In genomic region chr2:109080109-109080508, GRCh38 we compare ENCODE assay signal across 24 cellular contexts.
"Had no signal": no experiment of that assay in that cellular context is flagged by ENCODE, and none has a peak within 500 bp of the region (broad histone marks: within the 10 kb centered on the region; RNA-seq: fewer than 3 reads in every experiment).

No MANE protein-coding gene starts in this region.

- H3K4me2 ChIP-seq: KMS-11 had no signal

- DNase-seq: activated B cell treated with CpG ODN at 0.5 μM for 24 hours; activated CD4-positive, alpha-beta memory T cell treated with anti-CD3 and anti-CD28 coated beads for 36 hours; activated CD4-positive, alpha-beta T cell treated with anti-CD3 and anti-CD28 coated beads for 1 hour; activated CD4-positive, alpha-beta T cell treated with anti-CD3 and anti-CD28 coated beads, Interleukin-2, amount 10 ng/mL, durations not matched to agents 7 days and 5 days; activated effector memory CD4-positive, alpha-beta T cell treated with Interleukin-2 at 50 U/mL for 16 hours; activated naive CD4-positive, alpha-beta T cell treated with Interleukin-2 at 50 U/mL for 16 hours; activated T-cell treated with anti-CD3 and anti-CD28 coated beads, Interleukin-2, amount 50 U/mL, for 24 hours; anterior cingulate cortex; MV-4-11; NCI-H1092 treated with DMSO at 0.1 percent for 48 hours; NCI-H1436; NCI-H1694 treated with DMSO at 0.1 percent for 48 hours; NCI-H2029 treated with DMSO at 0.1 percent for 48 hours; NCI-H345; NCI-H510A; NCI-H526 treated with DMSO at 0.1 percent for 48 hours; NCI-H82; OCI-M1; SHP77 treated with DMSO at 0.1 percent for 48 hours; T-helper 2 cell; T1000 had no signal

- H3K4me3 Mint-ChIP-seq: activated B cell treated with CpG ODN at 0.5 μM for 24 hours; activated CD4-positive, alpha-beta memory T cell treated with anti-CD3 and anti-CD28 coated beads for 36 hours; activated CD4-positive, alpha-beta T cell treated with anti-CD3 and anti-CD28 coated beads, Interleukin-2, amount 10 ng/mL, durations not matched to agents 7 days and 5 days; activated naive CD8-positive, alpha-beta T cell; activated T-cell treated with anti-CD3 and anti-CD28 coated beads, Interleukin-2, amount 50 U/mL, for 24 hours; activated T-helper 1 cell treated with anti-CD3 and anti-CD28 coated beads, Interleukin-12 subunit alpha, Interleukin-12 subunit beta, Interleukin-2, Interleukin-4 antibody, amounts not matched to agents 30 ng/mL and 10 ng/mL and 1 ng/mL, durations not matched to agents 14 hours and 24 hours and 36 hours had no signal

- H3K27ac Mint-ChIP-seq: activated B cell treated with CpG ODN at 0.5 μM for 24 hours; activated CD4-positive, alpha-beta memory T cell treated with anti-CD3 and anti-CD28 coated beads for 36 hours; activated naive CD8-positive, alpha-beta T cell; activated T-cell treated with anti-CD3 and anti-CD28 coated beads, Interleukin-2, amount 50 U/mL, for 24 hours; activated T-helper 1 cell treated with anti-CD3 and anti-CD28 coated beads, Interleukin-12 subunit alpha, Interleukin-12 subunit beta, Interleukin-2, Interleukin-4 antibody, amounts not matched to agents 30 ng/mL and 10 ng/mL and 1 ng/mL, durations not matched to agents 14 hours and 24 hours and 36 hours had no signal

- H3K27ac ChIP-seq: KMS-11 had no signal

- H3K36me3 Mint-ChIP-seq: activated CD4-positive, alpha-beta memory T cell treated with anti-CD3 and anti-CD28 coated beads for 36 hours; activated naive CD8-positive, alpha-beta T cell had no signal

- H3K9me3 Mint-ChIP-seq: activated CD4-positive, alpha-beta memory T cell treated with anti-CD3 and anti-CD28 coated beads for 36 hours; activated CD4-positive, alpha-beta T cell treated with anti-CD3 and anti-CD28 coated beads, Interleukin-2, amount 10 ng/mL, durations not matched to agents 7 days and 5 days; activated T-cell treated with anti-CD3 and anti-CD28 coated beads, Interleukin-2, amount 50 U/mL, for 24 hours; activated T-helper 1 cell treated with anti-CD3 and anti-CD28 coated beads, Interleukin-12 subunit alpha, Interleukin-12 subunit beta, Interleukin-2, Interleukin-4 antibody, amounts not matched to agents 30 ng/mL and 10 ng/mL and 1 ng/mL, durations not matched to agents 14 hours and 24 hours and 36 hours had no signal

- H3K4me1 Mint-ChIP-seq: activated B cell treated with CpG ODN at 0.5 μM for 24 hours; activated CD4-positive, alpha-beta T cell treated with anti-CD3 and anti-CD28 coated beads, Interleukin-2, amount 10 ng/mL, durations not matched to agents 7 days and 5 days had no signal

- H3K27me3 Mint-ChIP-seq: activated B cell treated with CpG ODN at 0.5 μM for 24 hours; activated CD4-positive, alpha-beta memory T cell treated with anti-CD3 and anti-CD28 coated beads for 36 hours; activated naive CD8-positive, alpha-beta T cell; activated T-cell treated with anti-CD3 and anti-CD28 coated beads, Interleukin-2, amount 50 U/mL, for 24 hours had no signal
